In the genomic region with DNA sequence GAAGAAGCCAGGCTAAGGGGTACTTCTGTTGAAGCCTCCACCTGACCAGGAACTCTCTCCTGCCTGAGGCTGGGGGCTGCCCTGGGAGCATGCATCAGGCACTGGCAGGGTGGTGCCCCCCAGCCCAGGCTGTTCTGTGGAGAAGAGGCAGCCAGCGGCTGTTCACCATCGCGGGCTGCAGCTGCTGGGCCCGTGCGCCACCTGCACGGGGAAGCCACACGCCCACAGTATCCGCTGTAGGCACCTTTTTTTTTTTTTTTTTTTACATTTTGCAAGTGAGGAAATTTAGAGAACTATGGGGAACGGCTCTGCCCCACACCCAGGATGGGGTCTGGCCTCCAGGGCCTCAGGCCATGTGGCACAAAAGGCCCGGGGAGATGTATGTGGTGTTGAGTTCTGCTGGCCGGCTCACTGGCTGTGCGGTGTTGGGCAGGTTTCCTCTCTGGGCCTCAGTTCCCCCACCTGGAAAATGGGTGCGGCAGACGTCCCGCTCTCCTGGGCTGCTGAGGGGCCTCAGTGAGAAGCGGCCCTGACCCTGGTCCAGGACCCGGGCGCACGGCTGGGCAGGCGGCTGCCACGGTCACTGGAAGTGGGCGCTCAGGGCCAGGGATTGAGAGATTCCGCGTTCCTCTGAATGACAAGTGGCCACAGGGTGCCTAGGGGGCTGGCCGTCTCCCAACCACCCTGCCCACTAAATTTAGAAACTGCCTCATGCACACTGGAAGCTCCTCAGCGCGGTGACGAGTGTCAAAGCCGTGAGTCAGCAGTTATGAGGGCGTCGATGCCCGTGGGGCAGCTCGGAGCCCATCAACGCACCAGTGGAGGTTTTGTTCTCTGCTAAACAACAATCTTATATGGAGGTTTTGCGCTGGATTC, we compare ENCODE assay signal across 6 cellular contexts. TPM values are rescaled to one million over a fixed set of nuclear protein-coding genes. Genes with fewer than 3 reads are reported as not detected.
DNase-seq lines count a peak whose midpoint lies in the region; ATAC-seq lines count a peak whose summit lies in the region.

No MANE protein-coding gene starts in this region.

- H3K4me3 Mint-ChIP-seq in effector memory CD8-positive, alpha-beta T cell, result peak overlapping the region in 1 of 2 donors; percentile 43

- no peaks in the 10 kb centered on the region for H3K9me3 Mint-ChIP-seq in effector memory CD8-positive, alpha-beta T cell

- peaks cover 5 to 10% of the 10 kb centered on the region in 2 donors for H3K4me1 Mint-ChIP-seq in effector memory CD8-positive, alpha-beta T cell (ENCODE audit: low read depth in 2 of 2)

- peak overlapping the region; percentile 21 to 86 (median 72) for H3K27ac ChIP-seq in skin epidermis

- H3K4me3 ChIP-seq in skin epidermis, result peak overlapping the region in 2 of 7 experiments; percentile 2
- no peak overlapping the region for H3K4me3 ChIP-seq in H7 (ENCODE audit: insufficient read depth, low read depth, low read length)

- H3K36me3 ChIP-seq in H7 (replicated peaks; ENCODE audit: control insufficient read depth, insufficient read depth, low read length), result no peaks in the 10 kb centered on the region

- ATAC-seq in GM18909 (IDR thresholded peaks at IDR 0.05; ENCODE audit: poor library complexity, unreplicated experiment) (peak; percentile 52), GM21360 (IDR thresholded peaks at IDR 0.05; ENCODE audit: unreplicated experiment) (no peak)
- peak; percentile 93 for ATAC-seq in effector memory CD8-positive, alpha-beta T cell (replicated peaks)

- no peaks in the 10 kb centered on the region for H3K36me3 Mint-ChIP-seq in effector memory CD8-positive, alpha-beta T cell (ENCODE audit: insufficient read depth)

- DNase-seq in SHP77 (lab: John Stamatoyannopoulos, UW), result peak; percentile 84 to 88
- DNase-seq in effector memory CD8-positive, alpha-beta T cell, result peak in 1 of 3 experiments; percentile 30
- no peak for DNase-seq in H7

- H3K27me3 Mint-ChIP-seq in effector memory CD8-positive, alpha-beta T cell, result peaks cover 13 to 35% of the 10 kb centered on the region in 2 donors

- no peak overlapping the region for H3K27ac Mint-ChIP-seq in effector memory CD8-positive, alpha-beta T cell

- no peaks in the 10 kb centered on the region for H3K27me3 ChIP-seq in H7 (ENCODE audit: control insufficient read depth, insufficient read depth, low read length)

RNA-seq across cellular contexts. Expression of a gene that starts 8.8 kb away (rescaled TPM):
- total RNA-seq in H7 (2014; rRNA removed; shearing (Covaris generic)), result 71.8 and 78.7 TPM in 2 replicates

RNA-seq across cellular contexts. Expression of a gene that starts 17.5 kb away (rescaled TPM):
- 14.8 and 23.1 TPM in 2 replicates for total RNA-seq in H7 (2014; rRNA removed; shearing (Covaris generic))

RNA-seq across cellular contexts. Expression of a gene that starts 43.0 kb away (rescaled TPM):
- total RNA-seq in H7 (2014; rRNA removed; shearing (Covaris generic)), result 0.74 and 1.2 TPM in 2 replicates

RNA-seq across cellular contexts. Expression of a gene that starts 53.7 kb away (rescaled TPM):
- total RNA-seq in H7 (2014; rRNA removed; shearing (Covaris generic)), result 5.2 and 7.6 TPM in 2 replicates

RNA-seq across cellular contexts. Expression of a gene that starts 56.8 kb away (rescaled TPM):
- total RNA-seq in H7 (2014; rRNA removed; shearing (Covaris generic)), result 45.9 and 49.8 TPM in 2 replicates
